In the genomic region with DNA sequence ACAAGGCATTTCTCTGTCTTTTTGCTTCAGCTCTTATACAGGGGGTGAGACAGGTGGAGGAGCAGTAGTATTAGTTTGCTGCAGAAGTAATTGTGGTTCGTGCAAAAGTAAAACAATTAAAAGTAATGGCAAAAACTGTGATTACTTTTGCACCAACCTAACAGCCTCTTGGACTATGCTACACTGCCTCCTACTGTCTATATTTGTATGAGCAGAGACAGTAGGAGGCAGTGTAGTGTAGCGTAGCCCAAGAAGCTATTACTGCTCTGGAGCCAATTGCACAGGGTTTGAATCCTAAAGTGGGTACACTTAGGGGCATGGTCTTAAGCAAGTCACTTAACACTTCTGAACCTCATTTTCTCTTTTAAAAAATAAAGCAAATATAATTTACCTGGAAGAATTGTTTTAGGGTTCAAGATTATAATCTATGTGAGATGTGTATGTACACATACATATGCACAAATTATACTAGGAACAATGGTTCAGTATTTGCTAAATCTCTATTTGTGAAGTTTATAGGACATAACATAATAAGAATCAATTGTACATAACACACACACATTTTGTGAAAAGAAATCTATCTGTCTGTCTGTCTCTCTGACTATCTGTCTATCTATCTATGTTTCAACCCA, we compare ENCODE assay signal across 9 cellular contexts.
DNase-seq lines count a peak whose midpoint lies in the region; ATAC-seq and TF ChIP-seq lines count a peak whose summit lies in the region.
"Had no signal": no experiment of that assay in that cellular context is flagged by ENCODE, and none has a peak within 500 bp of the region (broad histone marks: within the 10 kb centered on the region; RNA-seq: fewer than 3 reads in every experiment).

No MANE protein-coding gene starts in this region.

- H3K4me1 ChIP-seq in endodermal cell (ENCODE audit: control insufficient read depth, insufficient read depth, low read length), result no peaks in the 10 kb centered on the region
- no peaks in the 10 kb centered on the region for H3K4me1 ChIP-seq in spleen
- H3K4me1 ChIP-seq: adrenal gland had no signal

- H3K4me3 ChIP-seq in H7 (ENCODE audit: insufficient read depth, low read depth, low read length), result no peak overlapping the region
- H3K4me3 ChIP-seq in endodermal cell (ENCODE audit: low read length), result no peak overlapping the region
- H3K4me3 ChIP-seq in spleen, result no peak overlapping the region
- H3K4me3 ChIP-seq: adrenal gland had no signal

- no peaks in the 10 kb centered on the region for H3K9me3 ChIP-seq in endodermal cell (ENCODE audit: control insufficient read depth, low read length)
- H3K9me3 ChIP-seq in spleen, result no peaks in the 10 kb centered on the region
- H3K9me3 ChIP-seq: adrenal gland had no signal

- H3K4me1 Mint-ChIP-seq in endodermal cell, result no peaks in the 10 kb centered on the region
- H3K4me1 Mint-ChIP-seq in activated naive CD8-positive, alpha-beta T cell treated with anti-CD3 and anti-CD28 coated beads, Interleukin-2, amount 50 U/mL, for 24 hours, result no peaks in the 10 kb centered on the region

- intact Hi-C loops in spleen (cut with DNase I; ENCODE audit: low total_unique reads), result no loop called here

- H3K27me3 ChIP-seq in H7 (ENCODE audit: control insufficient read depth, insufficient read depth, low read length) (no peaks in the 10 kb centered on the region), endodermal cell (ENCODE audit: control insufficient read depth, insufficient read depth, low read length, poor library complexity, severe bottlenecking) (no peaks in the 10 kb centered on the region), spleen (replicated peaks in 1 of 7) (no peaks in the 10 kb centered on the region)
- H3K27me3 ChIP-seq: adrenal gland had no signal

- H3K27ac ChIP-seq in endodermal cell (ENCODE audit: low read depth, low read length) (no peak overlapping the region), spleen (no peak overlapping the region)
- H3K27ac ChIP-seq: adrenal gland had no signal

- ATAC-seq in activated naive CD8-positive, alpha-beta T cell treated with anti-CD3 and anti-CD28 coated beads, Interleukin-2, amount 50 U/mL, for 24 hours, result no peak
- ATAC-seq in HG03135 (IDR thresholded peaks at IDR 0.05; ENCODE audit: unreplicated experiment), result no peak

- 47% methylated on average over 2 of the region's 2 CpGs; no CpG with 5 or more reads in 1 of the 2 experiments for WGBS in endodermal cell (ENCODE audit: insufficient coverage in 1 of 2, insufficient read length in 1 of 2), 2 experiments
- WGBS in spleen, 5 donors, result 16 to 52% (median 36%) methylated on average over 2 of the region's 2 CpGs

- H3K36me3 ChIP-seq in H7 (replicated peaks; ENCODE audit: control insufficient read depth, insufficient read depth, low read length), result no peaks in the 10 kb centered on the region
- H3K36me3 ChIP-seq in endodermal cell (ENCODE audit: control insufficient read depth, insufficient read depth, low read length), result no peaks in the 10 kb centered on the region
- H3K36me3 ChIP-seq in spleen, result no peaks in the 10 kb centered on the region
- H3K36me3 ChIP-seq: adrenal gland had no signal

- no peaks in the 10 kb centered on the region for H3K27me3 Mint-ChIP-seq in endodermal cell (ENCODE audit: insufficient read depth)
- H3K27me3 Mint-ChIP-seq in activated naive CD8-positive, alpha-beta T cell treated with anti-CD3 and anti-CD28 coated beads, Interleukin-2, amount 50 U/mL, for 24 hours, result no peaks in the 10 kb centered on the region

- H3K9ac ChIP-seq in endodermal cell (ENCODE audit: extremely low read depth, low read length, poor library complexity, severe bottlenecking), result no peak overlapping the region

- no peak overlapping the region for H3K4me3 Mint-ChIP-seq in endodermal cell
- H3K4me3 Mint-ChIP-seq in activated naive CD8-positive, alpha-beta T cell treated with anti-CD3 and anti-CD28 coated beads, Interleukin-2, amount 50 U/mL, for 24 hours, result no peak overlapping the region

- no peak for TF ChIP-seq POLR2A in spleen (IDR thresholded peaks at IDR 0.05)

- no peaks in the 10 kb centered on the region for H3K36me3 Mint-ChIP-seq in endodermal cell (ENCODE audit: low read depth)
- no peaks in the 10 kb centered on the region for H3K36me3 Mint-ChIP-seq in activated naive CD8-positive, alpha-beta T cell treated with anti-CD3 and anti-CD28 coated beads, Interleukin-2, amount 50 U/mL, for 24 hours (ENCODE audit: low read depth)

- TF ChIP-seq CTCF in endodermal cell (conservative IDR thresholded peaks at IDR 0.05) (peak; percentile 89), spleen (IDR thresholded peaks at IDR 0.05 in 8 of 11, conservative IDR thresholded peaks at IDR 0.05 in 3 of 11) (peak in 1 of 11 experiments; percentile 13)

- DNase-seq in ELF-1 (ENCODE audit: low read depth, low spot score) (peak; percentile 1), H7 (peak; percentile 1), NAMALWA (ENCODE audit: low spot score) (peak; percentile 72), endodermal cell (peak; percentile 45), spleen (no peak), NCI-H524 treated with DMSO at 0.1 percent for 48 hours (lab: John Stamatoyannopoulos, UW) (no peak)
- no peak for DNase-seq in activated naive CD8-positive, alpha-beta T cell treated with anti-CD3 and anti-CD28 coated beads, Interleukin-2, amount 50 U/mL, for 24 hours

- H3K27ac Mint-ChIP-seq in endodermal cell, result no peak overlapping the region
- H3K27ac Mint-ChIP-seq in activated naive CD8-positive, alpha-beta T cell treated with anti-CD3 and anti-CD28 coated beads, Interleukin-2, amount 50 U/mL, for 24 hours, result no peak overlapping the region

- H3K9me3 Mint-ChIP-seq in endodermal cell, result no peaks in the 10 kb centered on the region
- H3K9me3 Mint-ChIP-seq in activated naive CD8-positive, alpha-beta T cell treated with anti-CD3 and anti-CD28 coated beads, Interleukin-2, amount 50 U/mL, for 24 hours, result peaks cover 11% of the 10 kb centered on the region

Comparison
In these comparisons a context has a peak if more than half of its experiments do, and no peak if none do; other contexts are left out.
1. DNase-seq: peak in ELF-1 (single experiment), H7 (single experiment), NAMALWA (single experiment) and endodermal cell (single experiment); none in spleen (single experiment), activated naive CD8-positive, alpha-beta T cell treated with anti-CD3 and anti-CD28 coated beads, Interleukin-2, amount 50 U/mL, for 24 hours (single experiment) and NCI-H524 treated with DMSO at 0.1 percent for 48 hours (single experiment).